ENCODE assay signal across 22 cellular contexts in genomic region chr11:132601863-132602262, GRCh38.
DNase-seq lines count a peak whose midpoint lies in the region; TF ChIP-seq lines count a peak whose summit lies in the region.
"Had no signal": no experiment of that assay in that cellular context is flagged by ENCODE, and none has a peak within 500 bp of the region (broad histone marks: within the 10 kb centered on the region; RNA-seq: fewer than 3 reads in every experiment).

No MANE protein-coding gene starts in this region.

- peak; percentile 3 for DNase-seq in NCI-H1694 (lab: John Stamatoyannopoulos, UW)
- DNase-seq in NCI-H1694 treated with DMSO at 0.1 percent for 48 hours (lab: John Stamatoyannopoulos, UW), result no peak
- peak; percentile 29 for DNase-seq in medulla oblongata (ENCODE audit: extremely low spot score)
- DNase-seq in amniotic stem cell (lab: John Stamatoyannopoulos, UW), result no peak
- no peak for DNase-seq in activated CD8-positive, alpha-beta memory T cell treated with anti-CD3 and anti-CD28 coated beads for 24 hours
- no peak for DNase-seq in thyroid gland
- no peak for DNase-seq in SJCRH30
- DNase-seq: BE2C; Calu3; CD4-positive, alpha-beta T cell; DMS53; GDM1; KBM-7; NCI-H1436; NCI-H2081 treated with DMSO at 0.1 percent for 48 hours; NCI-H510A; NCI-H82; PC-3 had no signal

- peaks cover 48% of the 10 kb centered on the region for H3K4me1 Mint-ChIP-seq in brain

- no peaks in the 10 kb centered on the region for H3K36me3 Mint-ChIP-seq in brain

- TF ChIP-seq CTCF in brain (conservative IDR thresholded peaks at IDR 0.05) (no peak), thyroid gland (IDR thresholded peaks at IDR 0.05) (no peak)

- H3K4me1 ChIP-seq in thyroid gland (peaks cover 6 to 22% of the 10 kb centered on the region in 2 donors), SJCRH30 (no peaks in the 10 kb centered on the region)
- H3K4me1 ChIP-seq: BE2C had no signal

- intact Hi-C loops in thyroid gland (cut with DNase I), result no loop called here

- no peaks in the 10 kb centered on the region for H3K9me3 Mint-ChIP-seq in brain
- H3K9me3 Mint-ChIP-seq: CD4-positive, alpha-beta T cell; GM23338 had no signal

- H3K27me3 Mint-ChIP-seq in brain, result no peaks in the 10 kb centered on the region

- H3K27me3 ChIP-seq in thyroid gland (no peaks in the 10 kb centered on the region), SJCRH30 (no peaks in the 10 kb centered on the region)
- H3K27me3 ChIP-seq: BE2C had no signal

- H3K4me3 ChIP-seq in thyroid gland (replicated peaks in 1 of 3), result no peak overlapping the region
- no peak overlapping the region for H3K4me3 ChIP-seq in SJCRH30
- H3K4me3 ChIP-seq: GM23338, SK-N-MC had no signal

- H3K27ac ChIP-seq in thyroid gland, result no peak overlapping the region
- no peak overlapping the region for H3K27ac ChIP-seq in SJCRH30
- H3K27ac ChIP-seq: 22Rv1, SK-N-MC had no signal

- peak overlapping the region in 4 of 5 experiments; percentile 12 to 94 (median 86) for H3K27ac Mint-ChIP-seq in brain
- H3K27ac Mint-ChIP-seq: CD4-positive, alpha-beta T cell; GM23338 had no signal

- WGBS in thyroid gland, 2 donors, result 76 to 83% methylated on average over 2 of the region's 2 CpGs

- TF ChIP-seq POLR2A in thyroid gland (IDR thresholded peaks at IDR 0.05), result no peak

- H3K4me3 Mint-ChIP-seq in brain, result peak overlapping the region in 2 of 5 experiments; percentile 46 to 61
- H3K4me3 Mint-ChIP-seq: CD4-positive, alpha-beta T cell; GM23338 had no signal

- no peaks in the 10 kb centered on the region for H3K36me3 ChIP-seq in thyroid gland
- H3K36me3 ChIP-seq in SJCRH30, result no peaks in the 10 kb centered on the region
- H3K36me3 ChIP-seq: BE2C had no signal

- H3K9me3 ChIP-seq in thyroid gland (no peaks in the 10 kb centered on the region), SJCRH30 (replicated peaks) (no peaks in the 10 kb centered on the region)
- H3K9me3 ChIP-seq: BE2C had no signal

Comparison
In these comparisons a context has a peak if more than half of its experiments do, and no peak if none do; other contexts are left out.
1. DNase-seq: peak in NCI-H1694 (single experiment) and medulla oblongata (single experiment); none in NCI-H1694 treated with DMSO at 0.1 percent for 48 hours (single experiment), amniotic stem cell (single experiment), activated CD8-positive, alpha-beta memory T cell treated with anti-CD3 and anti-CD28 coated beads for 24 hours (single experiment), thyroid gland (0 of 2) and SJCRH30 (0 of 2).